Comparison of ENCODE assay signal across 1 cellular context in the genomic region with DNA sequence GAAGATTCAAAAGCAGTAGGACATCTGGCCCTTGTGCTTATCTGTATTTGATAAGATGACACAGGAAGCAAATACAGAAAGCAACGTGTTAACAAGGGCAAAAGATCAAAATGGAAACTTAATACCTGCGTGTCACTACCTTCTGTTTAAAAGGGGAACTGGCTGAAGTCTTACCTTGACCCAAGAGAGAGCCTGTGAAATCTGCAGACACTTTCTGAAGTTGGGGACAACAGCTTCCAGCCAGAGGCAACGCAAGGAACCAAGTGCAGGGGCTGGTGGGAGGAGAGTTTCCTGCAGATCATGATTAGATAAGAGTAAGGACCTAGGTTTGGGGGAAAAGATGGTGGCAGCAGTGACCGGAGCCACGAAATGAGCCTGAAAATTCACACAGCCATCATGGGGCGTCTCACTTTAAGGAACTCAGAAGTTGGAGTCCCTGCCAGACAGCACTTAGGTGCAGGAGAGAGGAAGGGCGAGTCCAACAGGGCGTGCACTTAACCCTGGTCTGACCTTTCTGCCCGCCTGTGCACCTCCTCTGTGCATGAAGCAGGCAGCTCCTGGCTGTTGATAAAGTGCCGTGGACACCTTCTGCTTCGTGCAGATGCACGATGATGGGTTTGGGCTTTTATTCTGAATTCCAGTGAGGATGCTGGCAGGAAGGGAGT.
TF ChIP-seq lines count a peak whose summit lies in the region.

No MANE protein-coding gene starts in this region.

TF ChIP-seq in K562, 482 proteins besides CTCF, POLR2A, EP300 and RAD21 (continued from another document and continues in another):
- TF ChIP-seq, protein P1, sequence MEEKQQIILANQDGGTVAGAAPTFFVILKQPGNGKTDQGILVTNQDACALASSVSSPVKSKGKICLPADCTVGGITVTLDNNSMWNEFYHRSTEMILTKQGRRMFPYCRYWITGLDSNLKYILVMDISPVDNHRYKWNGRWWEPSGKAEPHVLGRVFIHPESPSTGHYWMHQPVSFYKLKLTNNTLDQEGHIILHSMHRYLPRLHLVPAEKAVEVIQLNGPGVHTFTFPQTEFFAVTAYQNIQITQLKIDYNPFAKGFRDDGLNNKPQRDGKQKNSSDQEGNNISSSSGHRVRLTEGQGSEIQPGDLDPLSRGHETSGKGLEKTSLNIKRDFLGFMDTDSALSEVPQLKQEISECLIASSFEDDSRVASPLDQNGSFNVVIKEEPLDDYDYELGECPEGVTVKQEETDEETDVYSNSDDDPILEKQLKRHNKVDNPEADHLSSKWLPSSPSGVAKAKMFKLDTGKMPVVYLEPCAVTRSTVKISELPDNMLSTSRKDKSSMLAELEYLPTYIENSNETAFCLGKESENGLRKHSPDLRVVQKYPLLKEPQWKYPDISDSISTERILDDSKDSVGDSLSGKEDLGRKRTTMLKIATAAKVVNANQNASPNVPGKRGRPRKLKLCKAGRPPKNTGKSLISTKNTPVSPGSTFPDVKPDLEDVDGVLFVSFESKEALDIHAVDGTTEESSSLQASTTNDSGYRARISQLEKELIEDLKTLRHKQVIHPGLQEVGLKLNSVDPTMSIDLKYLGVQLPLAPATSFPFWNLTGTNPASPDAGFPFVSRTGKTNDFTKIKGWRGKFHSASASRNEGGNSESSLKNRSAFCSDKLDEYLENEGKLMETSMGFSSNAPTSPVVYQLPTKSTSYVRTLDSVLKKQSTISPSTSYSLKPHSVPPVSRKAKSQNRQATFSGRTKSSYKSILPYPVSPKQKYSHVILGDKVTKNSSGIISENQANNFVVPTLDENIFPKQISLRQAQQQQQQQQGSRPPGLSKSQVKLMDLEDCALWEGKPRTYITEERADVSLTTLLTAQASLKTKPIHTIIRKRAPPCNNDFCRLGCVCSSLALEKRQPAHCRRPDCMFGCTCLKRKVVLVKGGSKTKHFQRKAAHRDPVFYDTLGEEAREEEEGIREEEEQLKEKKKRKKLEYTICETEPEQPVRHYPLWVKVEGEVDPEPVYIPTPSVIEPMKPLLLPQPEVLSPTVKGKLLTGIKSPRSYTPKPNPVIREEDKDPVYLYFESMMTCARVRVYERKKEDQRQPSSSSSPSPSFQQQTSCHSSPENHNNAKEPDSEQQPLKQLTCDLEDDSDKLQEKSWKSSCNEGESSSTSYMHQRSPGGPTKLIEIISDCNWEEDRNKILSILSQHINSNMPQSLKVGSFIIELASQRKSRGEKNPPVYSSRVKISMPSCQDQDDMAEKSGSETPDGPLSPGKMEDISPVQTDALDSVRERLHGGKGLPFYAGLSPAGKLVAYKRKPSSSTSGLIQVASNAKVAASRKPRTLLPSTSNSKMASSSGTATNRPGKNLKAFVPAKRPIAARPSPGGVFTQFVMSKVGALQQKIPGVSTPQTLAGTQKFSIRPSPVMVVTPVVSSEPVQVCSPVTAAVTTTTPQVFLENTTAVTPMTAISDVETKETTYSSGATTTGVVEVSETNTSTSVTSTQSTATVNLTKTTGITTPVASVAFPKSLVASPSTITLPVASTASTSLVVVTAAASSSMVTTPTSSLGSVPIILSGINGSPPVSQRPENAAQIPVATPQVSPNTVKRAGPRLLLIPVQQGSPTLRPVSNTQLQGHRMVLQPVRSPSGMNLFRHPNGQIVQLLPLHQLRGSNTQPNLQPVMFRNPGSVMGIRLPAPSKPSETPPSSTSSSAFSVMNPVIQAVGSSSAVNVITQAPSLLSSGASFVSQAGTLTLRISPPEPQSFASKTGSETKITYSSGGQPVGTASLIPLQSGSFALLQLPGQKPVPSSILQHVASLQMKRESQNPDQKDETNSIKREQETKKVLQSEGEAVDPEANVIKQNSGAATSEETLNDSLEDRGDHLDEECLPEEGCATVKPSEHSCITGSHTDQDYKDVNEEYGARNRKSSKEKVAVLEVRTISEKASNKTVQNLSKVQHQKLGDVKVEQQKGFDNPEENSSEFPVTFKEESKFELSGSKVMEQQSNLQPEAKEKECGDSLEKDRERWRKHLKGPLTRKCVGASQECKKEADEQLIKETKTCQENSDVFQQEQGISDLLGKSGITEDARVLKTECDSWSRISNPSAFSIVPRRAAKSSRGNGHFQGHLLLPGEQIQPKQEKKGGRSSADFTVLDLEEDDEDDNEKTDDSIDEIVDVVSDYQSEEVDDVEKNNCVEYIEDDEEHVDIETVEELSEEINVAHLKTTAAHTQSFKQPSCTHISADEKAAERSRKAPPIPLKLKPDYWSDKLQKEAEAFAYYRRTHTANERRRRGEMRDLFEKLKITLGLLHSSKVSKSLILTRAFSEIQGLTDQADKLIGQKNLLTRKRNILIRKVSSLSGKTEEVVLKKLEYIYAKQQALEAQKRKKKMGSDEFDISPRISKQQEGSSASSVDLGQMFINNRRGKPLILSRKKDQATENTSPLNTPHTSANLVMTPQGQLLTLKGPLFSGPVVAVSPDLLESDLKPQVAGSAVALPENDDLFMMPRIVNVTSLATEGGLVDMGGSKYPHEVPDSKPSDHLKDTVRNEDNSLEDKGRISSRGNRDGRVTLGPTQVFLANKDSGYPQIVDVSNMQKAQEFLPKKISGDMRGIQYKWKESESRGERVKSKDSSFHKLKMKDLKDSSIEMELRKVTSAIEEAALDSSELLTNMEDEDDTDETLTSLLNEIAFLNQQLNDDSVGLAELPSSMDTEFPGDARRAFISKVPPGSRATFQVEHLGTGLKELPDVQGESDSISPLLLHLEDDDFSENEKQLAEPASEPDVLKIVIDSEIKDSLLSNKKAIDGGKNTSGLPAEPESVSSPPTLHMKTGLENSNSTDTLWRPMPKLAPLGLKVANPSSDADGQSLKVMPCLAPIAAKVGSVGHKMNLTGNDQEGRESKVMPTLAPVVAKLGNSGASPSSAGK (IDR thresholded peaks at IDR 0.05): peak; percentile 14; the same call in 1 of the 2 replicates
- TF ChIP-seq ZNF583 (CRISPR knock-in tag; IDR thresholded peaks at IDR 0.05): peak; percentile 35; the same call in 1 of the 2 replicates
- TF ChIP-seq SIRT6 (IDR thresholded peaks at IDR 0.05; ENCODE audit: low read depth, low read length): no peak
- peak; percentile 54; the same call in 1 of the 2 replicates for TF ChIP-seq NFIC (IDR thresholded peaks at IDR 0.05)
- peak in 1 of 2 experiments; percentile 66; a peak in 2 of 4 replicates for TF ChIP-seq FOXA3 (CRISPR knock-in tag; conservative IDR thresholded peaks at IDR 0.05 in 1 of 2, IDR thresholded peaks at IDR 0.05 in 1 of 2)
- TF ChIP-seq KLF16 (IDR thresholded peaks at IDR 0.05): peak; percentile 73
- no peak for TF ChIP-seq TAF9B (IDR thresholded peaks at IDR 0.05; ENCODE audit: partially characterized antibody)
- no peak for TF ChIP-seq KAT8 (IDR thresholded peaks at IDR 0.05; ENCODE audit: low read depth)
- TF ChIP-seq SIN3B (IDR thresholded peaks at IDR 0.05; ENCODE audit: low read depth): no peak
- TF ChIP-seq FOXM1 (IDR thresholded peaks at IDR 0.05; ENCODE audit: low read depth): peak; percentile 39; the same call in 1 of the 2 replicates
- no peak for TF ChIP-seq FOXM1 (CRISPR knock-in tag; IDR thresholded peaks at IDR 0.05; ENCODE audit: low read depth)
- TF ChIP-seq MEF2D (tag; conservative IDR thresholded peaks at IDR 0.05; ENCODE audit: low read depth): 0 out of 2 replicates have a peak, but pooled peaks have one; percentile 12
- TF ChIP-seq, protein P2, sequence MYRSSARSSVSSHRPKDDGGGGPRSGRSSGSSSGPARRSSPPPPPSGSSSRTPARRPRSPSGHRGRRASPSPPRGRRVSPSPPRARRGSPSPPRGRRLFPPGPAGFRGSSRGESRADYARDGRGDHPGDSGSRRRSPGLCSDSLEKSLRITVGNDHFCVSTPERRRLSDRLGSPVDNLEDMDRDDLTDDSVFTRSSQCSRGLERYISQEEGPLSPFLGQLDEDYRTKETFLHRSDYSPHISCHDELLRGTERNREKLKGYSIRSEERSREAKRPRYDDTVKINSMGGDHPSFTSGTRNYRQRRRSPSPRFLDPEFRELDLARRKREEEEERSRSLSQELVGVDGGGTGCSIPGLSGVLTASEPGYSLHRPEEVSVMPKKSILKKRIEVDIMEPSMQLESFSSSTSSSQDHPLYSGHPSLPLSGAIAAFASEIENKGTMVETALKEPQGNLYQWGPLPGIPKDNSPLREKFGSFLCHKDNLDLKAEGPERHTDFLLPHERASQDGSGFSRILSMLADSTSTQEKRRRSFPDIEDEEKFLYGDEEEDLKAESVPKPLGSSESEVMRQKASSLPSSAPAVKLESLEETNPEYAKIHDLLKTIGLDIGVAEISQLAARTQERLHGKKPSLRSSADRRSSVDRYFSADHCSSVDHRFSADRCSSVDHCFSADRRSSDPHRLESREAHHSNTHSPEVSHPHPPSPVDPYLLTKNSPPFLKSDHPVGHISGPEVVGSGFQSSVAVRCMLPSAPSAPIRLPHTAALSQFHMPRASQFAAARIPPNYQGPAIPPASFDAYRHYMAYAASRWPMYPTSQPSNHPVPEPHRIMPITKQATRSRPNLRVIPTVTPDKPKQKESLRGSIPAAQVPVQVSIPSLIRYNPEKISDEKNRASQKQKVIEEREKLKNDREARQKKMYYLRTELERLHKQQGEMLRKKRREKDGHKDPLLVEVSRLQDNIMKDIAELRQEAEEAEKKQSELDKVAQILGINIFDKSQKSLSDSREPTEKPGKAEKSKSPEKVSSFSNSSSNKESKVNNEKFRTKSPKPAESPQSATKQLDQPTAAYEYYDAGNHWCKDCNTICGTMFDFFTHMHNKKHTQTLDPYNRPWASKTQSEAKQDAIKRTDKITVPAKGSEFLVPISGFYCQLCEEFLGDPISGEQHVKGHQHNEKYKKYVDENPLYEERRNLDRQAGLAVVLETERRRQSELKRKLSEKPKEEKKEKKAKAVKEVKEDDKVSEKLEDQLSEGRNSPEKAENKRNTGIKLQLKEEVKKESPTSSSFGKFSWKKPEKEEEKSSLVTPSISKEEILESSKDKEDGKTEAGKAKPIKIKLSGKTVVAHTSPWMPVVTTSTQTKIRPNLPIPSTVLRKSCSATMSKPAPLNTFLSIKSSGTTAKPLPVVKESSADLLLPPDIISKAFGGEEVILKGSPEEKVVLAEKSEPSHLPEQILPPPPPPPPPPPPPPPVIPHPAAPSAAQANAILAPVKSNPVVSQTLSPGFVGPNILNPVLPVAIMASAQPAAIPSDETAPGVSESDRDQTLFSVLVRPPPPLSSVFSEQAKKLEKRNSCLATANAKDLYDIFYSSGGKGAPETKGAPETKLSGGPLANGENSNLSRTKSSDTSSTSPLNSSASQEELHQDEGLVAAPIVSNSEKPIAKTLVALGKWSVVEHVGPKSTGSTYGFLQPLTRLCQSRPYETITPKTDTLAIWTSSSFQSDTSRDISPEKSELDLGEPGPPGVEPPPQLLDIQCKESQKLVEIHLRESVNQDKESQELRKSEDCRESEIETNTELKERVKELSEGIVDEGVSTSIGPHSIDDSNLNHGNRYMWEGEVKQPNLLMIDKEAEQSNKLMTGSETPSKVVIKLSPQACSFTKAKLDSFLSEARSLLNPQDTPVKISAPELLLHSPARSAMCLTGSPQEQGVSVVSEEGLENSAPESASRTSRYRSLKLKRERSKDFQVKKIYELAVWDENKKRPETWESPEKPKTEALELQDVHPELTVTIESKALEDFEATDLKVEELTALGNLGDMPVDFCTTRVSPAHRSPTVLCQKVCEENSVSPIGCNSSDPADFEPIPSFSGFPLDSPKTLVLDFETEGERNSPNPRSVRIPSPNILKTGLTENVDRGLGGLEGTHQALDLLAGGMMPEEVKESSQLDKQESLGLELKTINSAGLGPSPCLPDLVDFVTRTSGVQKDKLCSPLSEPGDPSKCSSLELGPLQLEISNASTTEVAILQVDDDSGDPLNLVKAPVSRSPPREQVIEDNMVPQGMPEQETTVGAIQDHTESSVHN (IDR thresholded peaks at IDR 0.05; ENCODE audit: borderline replicate concordance in 1 of 2, low read depth in 1 of 2): 0 out of 4 replicates have a peak, but pooled peaks of 1 of the 2 experiments have one; percentile 45
- peak in 1 of 2 experiments; percentile 86; a peak in 1 of 3 replicates for TF ChIP-seq CBX3 (IDR thresholded peaks at IDR 0.05; ENCODE audit: borderline replicate concordance in 1 of 2, low read length in 2 of 2)
- peak; percentile 91 for TF ChIP-seq DPF2 (IDR thresholded peaks at IDR 0.05)
- TF ChIP-seq ZNF668 (CRISPR knock-in tag; IDR thresholded peaks at IDR 0.05): no peak
- TF ChIP-seq, protein P3, sequence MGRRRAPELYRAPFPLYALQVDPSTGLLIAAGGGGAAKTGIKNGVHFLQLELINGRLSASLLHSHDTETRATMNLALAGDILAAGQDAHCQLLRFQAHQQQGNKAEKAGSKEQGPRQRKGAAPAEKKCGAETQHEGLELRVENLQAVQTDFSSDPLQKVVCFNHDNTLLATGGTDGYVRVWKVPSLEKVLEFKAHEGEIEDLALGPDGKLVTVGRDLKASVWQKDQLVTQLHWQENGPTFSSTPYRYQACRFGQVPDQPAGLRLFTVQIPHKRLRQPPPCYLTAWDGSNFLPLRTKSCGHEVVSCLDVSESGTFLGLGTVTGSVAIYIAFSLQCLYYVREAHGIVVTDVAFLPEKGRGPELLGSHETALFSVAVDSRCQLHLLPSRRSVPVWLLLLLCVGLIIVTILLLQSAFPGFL (CRISPR knock-in tag; IDR thresholded peaks at IDR 0.05): no peak
- TF ChIP-seq PHB (CRISPR knock-in tag; IDR thresholded peaks at IDR 0.05): no peak
- no peak for TF ChIP-seq ZNF561 (CRISPR knock-in tag; conservative IDR thresholded peaks at IDR 0.05)
- TF ChIP-seq ZNF197 (CRISPR knock-in tag; IDR thresholded peaks at IDR 0.05; ENCODE audit: low read depth): 0 out of 2 replicates have a peak, but pooled peaks have one; percentile 21
- TF ChIP-seq, protein P4, sequence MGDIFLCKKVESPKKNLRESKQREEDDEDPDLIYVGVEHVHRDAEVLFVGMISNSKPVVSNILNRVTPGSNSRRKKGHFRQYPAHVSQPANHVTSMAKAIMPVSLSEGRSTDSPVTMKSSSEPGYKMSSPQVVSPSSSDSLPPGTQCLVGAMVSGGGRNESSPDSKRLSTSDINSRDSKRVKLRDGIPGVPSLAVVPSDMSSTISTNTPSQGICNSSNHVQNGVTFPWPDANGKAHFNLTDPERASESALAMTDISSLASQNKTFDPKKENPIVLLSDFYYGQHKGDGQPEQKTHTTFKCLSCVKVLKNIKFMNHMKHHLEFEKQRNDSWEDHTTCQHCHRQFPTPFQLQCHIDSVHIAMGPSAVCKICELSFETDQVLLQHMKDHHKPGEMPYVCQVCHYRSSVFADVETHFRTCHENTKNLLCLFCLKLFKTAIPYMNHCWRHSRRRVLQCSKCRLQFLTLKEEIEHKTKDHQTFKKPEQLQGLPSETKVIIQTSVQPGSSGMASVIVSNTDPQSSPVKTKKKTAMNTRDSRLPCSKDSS (IDR thresholded peaks at IDR 0.05; ENCODE audit: low read depth, partially characterized antibody): no peak
